In the genomic region with DNA sequence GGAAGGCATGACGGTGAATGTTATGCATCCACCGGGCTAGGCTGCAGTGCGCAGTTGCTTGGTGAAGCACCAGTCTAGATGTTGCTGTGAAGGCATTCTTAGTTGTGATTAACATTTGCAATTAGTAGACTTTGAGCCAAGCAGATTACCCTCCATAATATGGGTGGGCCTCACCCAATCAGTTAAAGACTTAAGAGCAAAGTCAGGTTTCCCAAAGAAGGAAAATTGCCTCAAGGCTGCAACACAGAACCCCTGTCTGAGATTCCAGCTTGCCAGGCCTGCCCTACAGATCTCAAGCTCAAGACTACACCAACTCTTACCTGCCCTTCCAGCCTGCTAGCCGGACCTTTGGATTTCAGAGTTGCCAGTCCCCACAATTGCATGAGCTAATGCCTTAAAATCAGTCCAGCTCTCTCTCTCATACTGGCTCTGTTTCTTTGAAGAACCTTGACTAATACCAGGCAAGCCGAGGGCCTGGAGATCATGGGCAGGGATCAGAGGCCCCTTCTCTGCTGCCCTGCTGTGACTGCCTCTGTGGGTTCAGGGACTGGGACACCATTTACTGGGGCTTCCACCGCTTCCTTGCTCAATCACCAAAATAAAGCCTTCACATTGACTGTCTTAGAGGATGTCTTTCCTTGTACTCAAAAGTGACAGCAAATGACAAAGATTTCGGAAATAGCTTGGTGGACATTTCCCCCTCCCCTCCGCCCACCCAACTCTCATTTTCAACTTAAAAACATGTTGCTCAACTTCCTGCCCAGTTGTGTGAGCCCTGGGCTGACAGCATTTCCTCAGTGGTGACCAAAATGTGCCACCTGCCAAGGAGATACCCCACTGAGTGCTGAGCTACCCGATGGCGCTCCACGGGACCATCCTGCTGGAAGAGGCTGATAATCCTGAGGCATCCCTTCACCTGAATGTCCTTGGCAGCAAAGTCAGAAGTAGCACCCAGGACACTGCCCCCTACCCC, we compare ENCODE assay signal across 1 cellular context.
TF ChIP-seq lines count a peak whose summit lies in the region.

No MANE protein-coding gene starts in this region.

TF ChIP-seq in K562, 482 proteins besides CTCF, POLR2A, EP300 and RAD21:
- TF ChIP-seq ZNF134 (CRISPR knock-in tag; conservative IDR thresholded peaks at IDR 0.05): peak; percentile 86
- TF ChIP-seq, protein P1, sequence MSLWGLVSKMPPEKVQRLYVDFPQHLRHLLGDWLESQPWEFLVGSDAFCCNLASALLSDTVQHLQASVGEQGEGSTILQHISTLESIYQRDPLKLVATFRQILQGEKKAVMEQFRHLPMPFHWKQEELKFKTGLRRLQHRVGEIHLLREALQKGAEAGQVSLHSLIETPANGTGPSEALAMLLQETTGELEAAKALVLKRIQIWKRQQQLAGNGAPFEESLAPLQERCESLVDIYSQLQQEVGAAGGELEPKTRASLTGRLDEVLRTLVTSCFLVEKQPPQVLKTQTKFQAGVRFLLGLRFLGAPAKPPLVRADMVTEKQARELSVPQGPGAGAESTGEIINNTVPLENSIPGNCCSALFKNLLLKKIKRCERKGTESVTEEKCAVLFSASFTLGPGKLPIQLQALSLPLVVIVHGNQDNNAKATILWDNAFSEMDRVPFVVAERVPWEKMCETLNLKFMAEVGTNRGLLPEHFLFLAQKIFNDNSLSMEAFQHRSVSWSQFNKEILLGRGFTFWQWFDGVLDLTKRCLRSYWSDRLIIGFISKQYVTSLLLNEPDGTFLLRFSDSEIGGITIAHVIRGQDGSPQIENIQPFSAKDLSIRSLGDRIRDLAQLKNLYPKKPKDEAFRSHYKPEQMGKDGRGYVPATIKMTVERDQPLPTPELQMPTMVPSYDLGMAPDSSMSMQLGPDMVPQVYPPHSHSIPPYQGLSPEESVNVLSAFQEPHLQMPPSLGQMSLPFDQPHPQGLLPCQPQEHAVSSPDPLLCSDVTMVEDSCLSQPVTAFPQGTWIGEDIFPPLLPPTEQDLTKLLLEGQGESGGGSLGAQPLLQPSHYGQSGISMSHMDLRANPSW (CRISPR knock-in tag; IDR thresholded peaks at IDR 0.05): no peak
